ENCODE assay signal across 16 cellular contexts in genomic region chr14:74577948-74578275, GRCh38.
"Had no signal": no experiment of that assay in that cellular context is flagged by ENCODE, and none has a peak within 500 bp of the region (broad histone marks: within the 10 kb centered on the region; RNA-seq: fewer than 3 reads in every experiment).

No MANE protein-coding gene starts in this region.

- H3K4me3 Mint-ChIP-seq: activated B cell treated with CpG ODN at 0.5 μM for 24 hours; activated CD4-positive, alpha-beta T cell treated with anti-CD3 and anti-CD28 coated beads, Interleukin-2, amount 10 ng/mL, durations not matched to agents 24 days and 14 days; activated naive CD8-positive, alpha-beta T cell; activated T-cell treated with anti-CD3 and anti-CD28 coated beads, Interleukin-2, amount 50 U/mL, for 72 hours; mesothelial cell of epicardium; stimulated activated memory B cell treated with anti-CD40 and anti-IgM and Interleukin-4, amounts not matched to agents 10 μg/mL and 1 μg/mL and 100 μg/mL, for 72 hours had no signal

- H3K27ac ChIP-seq: dorsolateral prefrontal cortex, hepatocyte had no signal

- H3K36me3 Mint-ChIP-seq: activated naive CD8-positive, alpha-beta T cell; mesothelial cell of epicardium; stimulated activated memory B cell treated with anti-CD40 and anti-IgM and Interleukin-4, amounts not matched to agents 10 μg/mL and 1 μg/mL and 100 μg/mL, for 72 hours had no signal

- H3K27me3 ChIP-seq: breast epithelium, dorsolateral prefrontal cortex, hepatocyte, ovary, tibial nerve had no signal

- H3K4me3 ChIP-seq: breast epithelium, dorsolateral prefrontal cortex, hepatocyte, ovary, tibial nerve had no signal

- H3K9me3 Mint-ChIP-seq: activated B cell treated with CpG ODN at 0.5 μM for 24 hours; activated CD4-positive, alpha-beta T cell treated with anti-CD3 and anti-CD28 coated beads, Interleukin-2, amount 10 ng/mL, durations not matched to agents 24 days and 14 days; mesothelial cell of epicardium; stimulated activated memory B cell treated with anti-CD40 and anti-IgM and Interleukin-4, amounts not matched to agents 10 μg/mL and 1 μg/mL and 100 μg/mL, for 72 hours had no signal

- FAIRE-seq: TTC549 had no signal

- H3K79me2 ChIP-seq: hepatocyte had no signal

- ATAC-seq: activated T-cell treated with anti-CD3 and anti-CD28 coated beads, Interleukin-2, amount 50 U/mL, for 72 hours; stimulated activated memory B cell treated with anti-CD40 and anti-IgM and Interleukin-4, amounts not matched to agents 10 μg/mL and 1 μg/mL and 100 μg/mL, for 72 hours had no signal

- H3K4me1 Mint-ChIP-seq: activated B cell treated with CpG ODN at 0.5 μM for 24 hours had no signal

- H3K27ac Mint-ChIP-seq: activated B cell treated with CpG ODN at 0.5 μM for 24 hours; activated CD4-positive, alpha-beta T cell treated with anti-CD3 and anti-CD28 coated beads, Interleukin-2, amount 10 ng/mL, durations not matched to agents 24 days and 14 days; activated naive CD8-positive, alpha-beta T cell; activated T-cell treated with anti-CD3 and anti-CD28 coated beads, Interleukin-2, amount 50 U/mL, for 72 hours; mesothelial cell of epicardium; stimulated activated memory B cell treated with anti-CD40 and anti-IgM and Interleukin-4, amounts not matched to agents 10 μg/mL and 1 μg/mL and 100 μg/mL, for 72 hours had no signal

- H3K9me3 ChIP-seq: breast epithelium, ovary, tibial nerve had no signal

- H3K27me3 Mint-ChIP-seq: activated naive CD8-positive, alpha-beta T cell had no signal

- H3K4me2 ChIP-seq: hepatocyte had no signal

- DNase-seq: activated B cell treated with CpG ODN at 0.5 μM for 24 hours; activated CD4-positive, alpha-beta T cell treated with anti-CD3 and anti-CD28 coated beads, Interleukin-2, amount 10 ng/mL, durations not matched to agents 24 days and 14 days; activated CD8-positive, alpha-beta memory T cell treated with anti-CD3 and anti-CD28 coated beads, Interleukin-2, amount 50 U/mL, for 48 hours; activated gamma-delta T cell; activated T-cell treated with anti-CD3 and anti-CD28 coated beads, Interleukin-2, amount 50 U/mL, for 72 hours; amygdala; dorsolateral prefrontal cortex; SW 1271 had no signal

- H3K36me3 ChIP-seq: breast epithelium, ovary, tibial nerve had no signal

- H2AFZ ChIP-seq: hepatocyte had no signal
